Comparison of ENCODE assay signal across 1 cellular context in the genomic region with DNA sequence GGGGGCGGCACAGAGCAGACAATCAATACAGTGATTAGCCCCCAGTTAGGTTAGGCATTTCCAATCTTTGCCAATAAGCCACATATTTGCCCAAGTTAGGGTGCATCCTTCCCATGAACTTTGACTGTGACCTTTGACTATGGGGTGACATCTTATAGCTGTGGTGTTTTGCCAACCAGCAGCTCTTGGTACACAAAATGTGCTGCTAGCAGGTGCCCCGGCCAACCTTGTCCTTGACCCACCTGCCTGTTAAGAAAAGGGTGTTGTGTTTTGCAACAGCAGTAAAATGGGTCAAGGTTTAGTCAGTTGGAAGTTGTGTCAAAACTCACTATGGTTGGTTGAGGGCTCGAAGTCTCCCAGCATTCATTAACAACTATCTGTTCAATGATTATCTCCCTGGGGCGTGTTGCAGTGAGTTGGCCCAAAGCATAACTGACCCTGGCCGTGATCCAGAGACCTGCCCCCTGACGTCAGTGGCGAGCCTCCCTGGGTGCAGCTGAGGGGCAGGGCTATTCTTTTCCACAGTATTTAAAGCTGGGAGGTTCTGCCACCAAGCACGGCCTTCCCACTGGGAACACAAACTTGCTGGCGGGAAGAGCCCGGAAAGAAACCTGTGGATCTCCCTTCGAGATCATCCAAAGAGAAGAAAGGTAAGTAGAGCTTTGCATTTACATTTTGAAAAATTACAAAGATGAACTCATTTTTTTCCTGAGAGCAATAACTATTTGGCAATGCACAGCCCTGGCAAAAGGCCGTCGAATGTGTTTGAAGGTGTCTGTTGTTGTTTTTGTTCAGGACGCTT.
A peak's percentile ranks its signal among the peaks of the same experiment; 100 is the strongest.
TF ChIP-seq lines count a peak whose summit lies in the region.

TSS of gene PCK1 (plus strand) at position 557 of the 802 bp plus-strand sequence. CDS start 302 bp downstream, outside the sequence.

TF ChIP-seq in HepG2, 621 proteins besides CTCF, POLR2A, EP300 and RAD21 (continued from another document and continues in another):
- TF ChIP-seq, protein P1, sequence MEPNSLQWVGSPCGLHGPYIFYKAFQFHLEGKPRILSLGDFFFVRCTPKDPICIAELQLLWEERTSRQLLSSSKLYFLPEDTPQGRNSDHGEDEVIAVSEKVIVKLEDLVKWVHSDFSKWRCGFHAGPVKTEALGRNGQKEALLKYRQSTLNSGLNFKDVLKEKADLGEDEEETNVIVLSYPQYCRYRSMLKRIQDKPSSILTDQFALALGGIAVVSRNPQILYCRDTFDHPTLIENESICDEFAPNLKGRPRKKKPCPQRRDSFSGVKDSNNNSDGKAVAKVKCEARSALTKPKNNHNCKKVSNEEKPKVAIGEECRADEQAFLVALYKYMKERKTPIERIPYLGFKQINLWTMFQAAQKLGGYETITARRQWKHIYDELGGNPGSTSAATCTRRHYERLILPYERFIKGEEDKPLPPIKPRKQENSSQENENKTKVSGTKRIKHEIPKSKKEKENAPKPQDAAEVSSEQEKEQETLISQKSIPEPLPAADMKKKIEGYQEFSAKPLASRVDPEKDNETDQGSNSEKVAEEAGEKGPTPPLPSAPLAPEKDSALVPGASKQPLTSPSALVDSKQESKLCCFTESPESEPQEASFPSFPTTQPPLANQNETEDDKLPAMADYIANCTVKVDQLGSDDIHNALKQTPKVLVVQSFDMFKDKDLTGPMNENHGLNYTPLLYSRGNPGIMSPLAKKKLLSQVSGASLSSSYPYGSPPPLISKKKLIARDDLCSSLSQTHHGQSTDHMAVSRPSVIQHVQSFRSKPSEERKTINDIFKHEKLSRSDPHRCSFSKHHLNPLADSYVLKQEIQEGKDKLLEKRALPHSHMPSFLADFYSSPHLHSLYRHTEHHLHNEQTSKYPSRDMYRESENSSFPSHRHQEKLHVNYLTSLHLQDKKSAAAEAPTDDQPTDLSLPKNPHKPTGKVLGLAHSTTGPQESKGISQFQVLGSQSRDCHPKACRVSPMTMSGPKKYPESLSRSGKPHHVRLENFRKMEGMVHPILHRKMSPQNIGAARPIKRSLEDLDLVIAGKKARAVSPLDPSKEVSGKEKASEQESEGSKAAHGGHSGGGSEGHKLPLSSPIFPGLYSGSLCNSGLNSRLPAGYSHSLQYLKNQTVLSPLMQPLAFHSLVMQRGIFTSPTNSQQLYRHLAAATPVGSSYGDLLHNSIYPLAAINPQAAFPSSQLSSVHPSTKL (CRISPR knock-in tag; IDR thresholded peaks at IDR 0.05), result peak; percentile 98
- TF ChIP-seq ZNF605 (CRISPR knock-in tag; IDR thresholded peaks at IDR 0.05) (peak; percentile 98), ZNF556 (CRISPR knock-in tag; IDR thresholded peaks at IDR 0.05; ENCODE audit: borderline replicate concordance) (peak; percentile 90; the same call in 1 of the 2 replicates), ZHX2 (IDR thresholded peaks at IDR 0.05; ENCODE audit: low read depth) (peak; percentile 82; the same call in 1 of the 2 replicates), ZHX2 (CRISPR knock-in tag; IDR thresholded peaks at IDR 0.05; ENCODE audit: borderline replicate concordance) (no peak; the same call in 1 of the 2 replicates), CCDC6 (CRISPR knock-in tag; IDR thresholded peaks at IDR 0.05) (0 out of 2 replicates have a peak, but pooled peaks have one; percentile 67), JARID2 (CRISPR knock-in tag; IDR thresholded peaks at IDR 0.05; ENCODE audit: insufficient replicate concordance) (peak; percentile 77), KDM3A (CRISPR knock-in tag; IDR thresholded peaks at IDR 0.05; ENCODE audit: low read depth) (peak; percentile 91; the same call in 1 of the 2 replicates), DDIT3 (CRISPR knock-in tag; IDR thresholded peaks at IDR 0.05) (no peak), ZNF761 (CRISPR knock-in tag; conservative IDR thresholded peaks at IDR 0.05) (peak; percentile 85), RFXAP (CRISPR knock-in tag; IDR thresholded peaks at IDR 0.05; ENCODE audit: borderline replicate concordance) (peak; percentile 87), ZMYM3 (CRISPR knock-in tag; IDR thresholded peaks at IDR 0.05) (peak; percentile 92), TEAD3 (CRISPR knock-in tag; optimal IDR thresholded peaks at IDR 0.05; ENCODE audit: borderline replicate concordance) (peak; percentile 77), ZNF547 (CRISPR knock-in tag; IDR thresholded peaks at IDR 0.05) (peak; percentile 64), ELF3 (CRISPR knock-in tag; IDR thresholded peaks at IDR 0.05) (peak; percentile 64; the same call in 1 of the 2 replicates), ZNF484 (CRISPR knock-in tag; IDR thresholded peaks at IDR 0.05; ENCODE audit: borderline replicate concordance, low read depth) (no peak), ZNF263 (CRISPR knock-in tag; IDR thresholded peaks at IDR 0.05) (0 out of 2 replicates have a peak, but pooled peaks have one; percentile 35), ZNF337 (CRISPR knock-in tag; IDR thresholded peaks at IDR 0.05; ENCODE audit: borderline replicate concordance, low read depth) (peak; percentile 99), MXD4 (CRISPR knock-in tag; IDR thresholded peaks at IDR 0.05) (no peak), PLRG1 (conservative IDR thresholded peaks at IDR 0.05) (no peak), MXI1 (IDR thresholded peaks at IDR 0.05; ENCODE audit: borderline replicate concordance, low read depth, low read length) (peak; percentile 88; the same call in 2 of the 3 replicates), TFDP1 (CRISPR knock-in tag; IDR thresholded peaks at IDR 0.05; ENCODE audit: borderline replicate concordance) (peak; percentile 66; the same call in 1 of the 2 replicates), HNRNPL (IDR thresholded peaks at IDR 0.05; ENCODE audit: low read depth, low read length) (0 out of 2 replicates have a peak, but pooled peaks have one; percentile 65), ZNF546 (CRISPR knock-in tag; conservative IDR thresholded peaks at IDR 0.05) (peak; percentile 56; the same call in 1 of the 2 replicates)
- TF ChIP-seq, protein P2, sequence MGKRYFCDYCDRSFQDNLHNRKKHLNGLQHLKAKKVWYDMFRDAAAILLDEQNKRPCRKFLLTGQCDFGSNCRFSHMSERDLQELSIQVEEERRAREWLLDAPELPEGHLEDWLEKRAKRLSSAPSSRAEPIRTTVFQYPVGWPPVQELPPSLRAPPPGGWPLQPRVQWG (CRISPR knock-in tag; IDR thresholded peaks at IDR 0.05; ENCODE audit: borderline replicate concordance, low read depth), result 0 out of 2 replicates have a peak, but pooled peaks have one; percentile 80
- TF ChIP-seq, protein P3, sequence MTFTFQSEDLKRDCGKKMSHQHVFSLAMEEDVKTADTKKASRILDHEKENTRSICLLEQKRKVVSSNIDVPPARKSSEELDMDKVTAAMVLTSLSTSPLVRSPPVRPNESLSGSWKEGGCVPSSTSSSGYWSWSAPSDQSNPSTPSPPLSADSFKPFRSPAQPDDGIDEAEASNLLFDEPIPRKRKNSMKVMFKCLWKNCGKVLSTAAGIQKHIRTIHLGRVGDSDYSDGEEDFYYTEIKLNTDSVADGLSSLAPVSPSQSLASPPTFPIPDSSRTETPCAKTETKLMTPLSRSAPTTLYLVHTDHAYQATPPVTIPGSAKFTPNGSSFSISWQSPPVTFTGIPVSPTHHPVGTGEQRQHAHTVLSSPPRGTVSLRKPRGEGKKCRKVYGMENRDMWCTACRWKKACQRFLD (CRISPR knock-in tag; IDR thresholded peaks at IDR 0.05; ENCODE audit: borderline replicate concordance), result peak; percentile 17; the same call in 1 of the 2 replicates
- TF ChIP-seq, protein P4, sequence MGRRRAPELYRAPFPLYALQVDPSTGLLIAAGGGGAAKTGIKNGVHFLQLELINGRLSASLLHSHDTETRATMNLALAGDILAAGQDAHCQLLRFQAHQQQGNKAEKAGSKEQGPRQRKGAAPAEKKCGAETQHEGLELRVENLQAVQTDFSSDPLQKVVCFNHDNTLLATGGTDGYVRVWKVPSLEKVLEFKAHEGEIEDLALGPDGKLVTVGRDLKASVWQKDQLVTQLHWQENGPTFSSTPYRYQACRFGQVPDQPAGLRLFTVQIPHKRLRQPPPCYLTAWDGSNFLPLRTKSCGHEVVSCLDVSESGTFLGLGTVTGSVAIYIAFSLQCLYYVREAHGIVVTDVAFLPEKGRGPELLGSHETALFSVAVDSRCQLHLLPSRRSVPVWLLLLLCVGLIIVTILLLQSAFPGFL (CRISPR knock-in tag; IDR thresholded peaks at IDR 0.05), result no peak
- TF ChIP-seq, protein P5, sequence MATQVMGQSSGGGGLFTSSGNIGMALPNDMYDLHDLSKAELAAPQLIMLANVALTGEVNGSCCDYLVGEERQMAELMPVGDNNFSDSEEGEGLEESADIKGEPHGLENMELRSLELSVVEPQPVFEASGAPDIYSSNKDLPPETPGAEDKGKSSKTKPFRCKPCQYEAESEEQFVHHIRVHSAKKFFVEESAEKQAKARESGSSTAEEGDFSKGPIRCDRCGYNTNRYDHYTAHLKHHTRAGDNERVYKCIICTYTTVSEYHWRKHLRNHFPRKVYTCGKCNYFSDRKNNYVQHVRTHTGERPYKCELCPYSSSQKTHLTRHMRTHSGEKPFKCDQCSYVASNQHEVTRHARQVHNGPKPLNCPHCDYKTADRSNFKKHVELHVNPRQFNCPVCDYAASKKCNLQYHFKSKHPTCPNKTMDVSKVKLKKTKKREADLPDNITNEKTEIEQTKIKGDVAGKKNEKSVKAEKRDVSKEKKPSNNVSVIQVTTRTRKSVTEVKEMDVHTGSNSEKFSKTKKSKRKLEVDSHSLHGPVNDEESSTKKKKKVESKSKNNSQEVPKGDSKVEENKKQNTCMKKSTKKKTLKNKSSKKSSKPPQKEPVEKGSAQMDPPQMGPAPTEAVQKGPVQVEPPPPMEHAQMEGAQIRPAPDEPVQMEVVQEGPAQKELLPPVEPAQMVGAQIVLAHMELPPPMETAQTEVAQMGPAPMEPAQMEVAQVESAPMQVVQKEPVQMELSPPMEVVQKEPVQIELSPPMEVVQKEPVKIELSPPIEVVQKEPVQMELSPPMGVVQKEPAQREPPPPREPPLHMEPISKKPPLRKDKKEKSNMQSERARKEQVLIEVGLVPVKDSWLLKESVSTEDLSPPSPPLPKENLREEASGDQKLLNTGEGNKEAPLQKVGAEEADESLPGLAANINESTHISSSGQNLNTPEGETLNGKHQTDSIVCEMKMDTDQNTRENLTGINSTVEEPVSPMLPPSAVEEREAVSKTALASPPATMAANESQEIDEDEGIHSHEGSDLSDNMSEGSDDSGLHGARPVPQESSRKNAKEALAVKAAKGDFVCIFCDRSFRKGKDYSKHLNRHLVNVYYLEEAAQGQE (IDR thresholded peaks at IDR 0.05; ENCODE audit: borderline replicate concordance in 1 of 2, low read depth in 1 of 2, low read length in 2 of 2), result peak in 1 of 2 experiments; percentile 30; a peak in 1 of 4 replicates
- TF ChIP-seq, protein P6, sequence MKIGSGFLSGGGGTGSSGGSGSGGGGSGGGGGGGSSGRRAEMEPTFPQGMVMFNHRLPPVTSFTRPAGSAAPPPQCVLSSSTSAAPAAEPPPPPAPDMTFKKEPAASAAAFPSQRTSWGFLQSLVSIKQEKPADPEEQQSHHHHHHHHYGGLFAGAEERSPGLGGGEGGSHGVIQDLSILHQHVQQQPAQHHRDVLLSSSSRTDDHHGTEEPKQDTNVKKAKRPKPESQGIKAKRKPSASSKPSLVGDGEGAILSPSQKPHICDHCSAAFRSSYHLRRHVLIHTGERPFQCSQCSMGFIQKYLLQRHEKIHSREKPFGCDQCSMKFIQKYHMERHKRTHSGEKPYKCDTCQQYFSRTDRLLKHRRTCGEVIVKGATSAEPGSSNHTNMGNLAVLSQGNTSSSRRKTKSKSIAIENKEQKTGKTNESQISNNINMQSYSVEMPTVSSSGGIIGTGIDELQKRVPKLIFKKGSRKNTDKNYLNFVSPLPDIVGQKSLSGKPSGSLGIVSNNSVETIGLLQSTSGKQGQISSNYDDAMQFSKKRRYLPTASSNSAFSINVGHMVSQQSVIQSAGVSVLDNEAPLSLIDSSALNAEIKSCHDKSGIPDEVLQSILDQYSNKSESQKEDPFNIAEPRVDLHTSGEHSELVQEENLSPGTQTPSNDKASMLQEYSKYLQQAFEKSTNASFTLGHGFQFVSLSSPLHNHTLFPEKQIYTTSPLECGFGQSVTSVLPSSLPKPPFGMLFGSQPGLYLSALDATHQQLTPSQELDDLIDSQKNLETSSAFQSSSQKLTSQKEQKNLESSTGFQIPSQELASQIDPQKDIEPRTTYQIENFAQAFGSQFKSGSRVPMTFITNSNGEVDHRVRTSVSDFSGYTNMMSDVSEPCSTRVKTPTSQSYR (CRISPR knock-in tag; IDR thresholded peaks at IDR 0.05; ENCODE audit: borderline replicate concordance), result peak; percentile 74; the same call in 1 of the 2 replicates
